ENCODE assay signal across 17 cellular contexts in the genomic region with DNA sequence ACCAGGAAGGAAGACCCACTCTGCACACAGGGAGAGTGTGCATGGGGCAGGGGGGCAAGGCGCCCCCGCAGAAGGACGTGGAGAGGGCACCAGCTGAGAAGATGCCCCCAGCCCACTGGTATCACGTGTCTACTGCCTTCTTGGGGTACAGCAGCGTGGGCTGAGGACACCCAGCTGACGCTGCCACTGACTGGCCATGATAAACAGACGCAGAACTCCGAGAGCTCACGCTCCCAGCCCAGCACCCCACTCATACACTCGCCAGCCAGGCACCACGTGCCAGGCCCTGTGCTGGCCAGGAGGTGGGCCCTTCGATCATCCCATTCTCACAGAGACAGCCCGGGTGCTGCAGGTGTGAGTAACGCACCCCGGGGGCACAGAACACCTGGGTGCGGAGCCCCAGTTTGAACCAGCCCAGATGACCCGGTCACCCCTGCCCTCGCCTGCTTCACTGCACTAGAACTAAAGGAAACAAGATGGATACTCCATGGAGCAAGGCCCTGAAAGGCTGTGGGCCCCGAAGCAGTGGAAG.
A peak's percentile ranks its signal among the peaks of the same experiment; 100 is the strongest.
DNase-seq lines count a peak whose midpoint lies in the region; ATAC-seq and TF ChIP-seq lines count a peak whose summit lies in the region.
"Had no signal": no experiment of that assay in that cellular context is flagged by ENCODE, and none has a peak within 500 bp of the region (broad histone marks: within the 10 kb centered on the region; RNA-seq: fewer than 3 reads in every experiment).

No MANE protein-coding gene starts in this region.

- H3K27ac ChIP-seq in left lung: no peak overlapping the region
- H3K27ac ChIP-seq: C4-2B, dorsolateral prefrontal cortex had no signal

- no peak for TF ChIP-seq CTCF in left lung (IDR thresholded peaks at IDR 0.05)

- H3K9me3 ChIP-seq in NT2/D1 (ENCODE audit: insufficient read depth, low read length) (peaks cover 9% of the 10 kb centered on the region), left lung (peaks cover 0 to 18% of the 10 kb centered on the region in 2 donors)

- H3K4me1 ChIP-seq in NT2/D1 (ENCODE audit: insufficient read depth, insufficient read length) (peaks cover 20% of the 10 kb centered on the region), left lung (peaks cover 0 to under 1% of the 10 kb centered on the region in 2 donors)

- ATAC-seq in left lung: no peak
- peak; percentile 36 for ATAC-seq in sciatic nerve
- no peak for ATAC-seq in stimulated activated effector memory CD8-positive, alpha-beta T cell treated with anti-CD3 and anti-CD28 coated beads, Interleukin-12 subunit alpha, Interleukin-12 subunit beta, amount 100 ng/mL, for 72 hours
- no peak for ATAC-seq in GM19397 (IDR thresholded peaks at IDR 0.05; ENCODE audit: unreplicated experiment)
- ATAC-seq: activated T-cell treated with anti-CD3 and anti-CD28 coated beads, Interleukin-2, amount 50 U/mL, for 4 hours; left colon had no signal

- H3K4me3 ChIP-seq in NT2/D1 (ENCODE audit: insufficient read length, low read depth): no peak overlapping the region
- no peak overlapping the region for H3K4me3 ChIP-seq in left lung
- H3K4me3 ChIP-seq: dorsolateral prefrontal cortex, MG63 had no signal

- H3K4me3 Mint-ChIP-seq in stimulated activated effector memory CD8-positive, alpha-beta T cell treated with anti-CD3 and anti-CD28 coated beads, Interleukin-12 subunit alpha, Interleukin-12 subunit beta, amount 100 ng/mL, for 72 hours: no peak overlapping the region
- H3K4me3 Mint-ChIP-seq: activated CD4-positive, alpha-beta memory T cell treated with anti-CD3 and anti-CD28 coated beads for 36 hours; activated T-cell treated with anti-CD3 and anti-CD28 coated beads, Interleukin-2, amount 50 U/mL, for 4 hours had no signal

- H3K27me3 ChIP-seq in NT2/D1 (ENCODE audit: insufficient read depth, insufficient read length): no peaks in the 10 kb centered on the region
- no peaks in the 10 kb centered on the region for H3K27me3 ChIP-seq in left lung
- H3K27me3 ChIP-seq: dorsolateral prefrontal cortex, MG63 had no signal

- H3K36me3 Mint-ChIP-seq in stimulated activated effector memory CD8-positive, alpha-beta T cell treated with anti-CD3 and anti-CD28 coated beads, Interleukin-12 subunit alpha, Interleukin-12 subunit beta, amount 100 ng/mL, for 72 hours: no peaks in the 10 kb centered on the region

- DNase-seq in activated CD8-positive, alpha-beta memory T cell treated with anti-CD3 and anti-CD28 coated beads, Interleukin-2, amount 50 U/mL, for 4 hours: peak; percentile 12
- DNase-seq in activated CD8-positive, alpha-beta memory T cell treated with anti-CD3 and anti-CD28 coated beads, Interleukin-2, amount 50 U/mL, for 48 hours: no peak
- DNase-seq in NT2/D1 (ENCODE audit: low read depth, low spot score): no peak
- peak; percentile 28 to 54 for DNase-seq in left lung
- peak; percentile 50 for DNase-seq in sciatic nerve (ENCODE audit: low spot score)
- DNase-seq in NCI-H345 (lab: John Stamatoyannopoulos, UW): no peak
- no peak for DNase-seq in stimulated activated effector memory CD8-positive, alpha-beta T cell treated with anti-CD3 and anti-CD28 coated beads, Interleukin-12 subunit alpha, Interleukin-12 subunit beta, amount 100 ng/mL, for 72 hours (ENCODE audit: low spot score in 2 of 2)
- DNase-seq: activated CD4-positive, alpha-beta memory T cell treated with anti-CD3 and anti-CD28 coated beads for 36 hours; activated T-cell treated with anti-CD3 and anti-CD28 coated beads, Interleukin-2, amount 50 U/mL, for 4 hours; NCI-H187; NK-92 treated with Interleukin-12 subunit alpha and Interleukin-12 subunit beta, amount 100 ng/mL, for 24 hours; SW 1271 had no signal

- peaks cover 52% of the 10 kb centered on the region for H3K4me1 Mint-ChIP-seq in stimulated activated effector memory CD8-positive, alpha-beta T cell treated with anti-CD3 and anti-CD28 coated beads, Interleukin-12 subunit alpha, Interleukin-12 subunit beta, amount 100 ng/mL, for 72 hours

- intact Hi-C loops in left lung (cut with DNase I) (no loop called here), sciatic nerve (cut with DNase I) (no loop called here)

- H3K36me3 ChIP-seq in NT2/D1 (ENCODE audit: insufficient read depth, insufficient read length, low read length) (peaks cover 8% of the 10 kb centered on the region), left lung (no peaks in the 10 kb centered on the region)
- H3K36me3 ChIP-seq: MG63 had no signal

- H3K27ac Mint-ChIP-seq in stimulated activated effector memory CD8-positive, alpha-beta T cell treated with anti-CD3 and anti-CD28 coated beads, Interleukin-12 subunit alpha, Interleukin-12 subunit beta, amount 100 ng/mL, for 72 hours: no peak overlapping the region
- H3K27ac Mint-ChIP-seq: activated CD4-positive, alpha-beta memory T cell treated with anti-CD3 and anti-CD28 coated beads for 36 hours had no signal

- H3K9me3 Mint-ChIP-seq in stimulated activated effector memory CD8-positive, alpha-beta T cell treated with anti-CD3 and anti-CD28 coated beads, Interleukin-12 subunit alpha, Interleukin-12 subunit beta, amount 100 ng/mL, for 72 hours: peaks cover 10% of the 10 kb centered on the region

- H3K9ac ChIP-seq in NT2/D1 (ENCODE audit: insufficient read length, low read depth): peak overlapping the region; percentile 56

Comparison
In these comparisons a context has a peak if more than half of its experiments do, and no peak if none do; other contexts are left out.
1. DNase-seq: peak in activated CD8-positive, alpha-beta memory T cell treated with anti-CD3 and anti-CD28 coated beads, Interleukin-2, amount 50 U/mL, for 4 hours (single experiment), left lung (2 of 2) and sciatic nerve (single experiment); none in activated CD8-positive, alpha-beta memory T cell treated with anti-CD3 and anti-CD28 coated beads, Interleukin-2, amount 50 U/mL, for 48 hours (single experiment), NT2/D1 (single experiment), NCI-H345 (single experiment) and stimulated activated effector memory CD8-positive, alpha-beta T cell treated with anti-CD3 and anti-CD28 coated beads, Interleukin-12 subunit alpha, Interleukin-12 subunit beta, amount 100 ng/mL, for 72 hours (0 of 2).